9 cellular contexts compared by ENCODE assay signal in the genomic region with DNA sequence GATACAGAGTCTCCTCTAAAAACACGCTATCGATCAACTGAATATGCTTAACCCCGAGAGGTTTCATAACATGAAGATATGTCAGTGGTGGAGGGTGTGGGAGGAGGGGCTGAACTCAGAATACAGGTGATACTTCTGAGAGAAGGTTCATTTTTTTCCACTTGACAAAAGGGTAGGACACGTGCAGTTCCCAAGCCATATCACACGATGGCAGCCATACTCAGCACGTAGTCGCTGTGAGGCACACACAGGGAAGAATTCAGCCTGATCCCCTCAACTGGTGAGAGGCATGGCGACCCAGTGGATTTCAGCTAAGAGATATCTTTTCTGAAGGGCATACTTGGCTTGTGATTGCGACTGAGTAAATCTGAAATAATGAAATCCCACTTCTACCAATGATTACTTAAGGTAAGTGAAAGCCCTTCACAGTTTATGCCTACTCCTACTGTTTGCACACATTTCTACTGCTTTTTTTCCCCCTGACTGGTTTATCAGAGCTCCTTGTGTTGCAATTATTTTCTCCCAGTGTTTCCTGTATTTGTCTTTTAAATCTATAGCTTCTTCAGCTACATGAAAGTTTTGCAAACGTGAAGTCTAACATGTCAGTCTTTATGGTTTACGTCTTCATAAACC.
DNase-seq lines count a peak whose midpoint lies in the region; ATAC-seq and FAIRE-seq lines count a peak whose summit lies in the region.
"Had no signal": no experiment of that assay in that cellular context is flagged by ENCODE, and none has a peak within 500 bp of the region (broad histone marks: within the 10 kb centered on the region; RNA-seq: fewer than 3 reads in every experiment).

No MANE protein-coding gene starts in this region.

- H3K27me3 Mint-ChIP-seq in activated T-helper 17 cell treated with anti-CD3 and anti-CD28 coated beads, Interleukin-2, amount 50 U/mL, for 72 hours, result peaks cover 20% of the 10 kb centered on the region

- H3K9me3 Mint-ChIP-seq in activated T-helper 17 cell treated with anti-CD3 and anti-CD28 coated beads, Interleukin-2, amount 50 U/mL, for 72 hours, result no peaks in the 10 kb centered on the region
- H3K9me3 Mint-ChIP-seq: activated B cell treated with CpG ODN at 0.5 μM for 24 hours had no signal

- FAIRE-seq in urothelium cell line (lab: Jason Lieb, UNC), result peak; percentile 78

- DNase-seq in ELR (ENCODE audit: low read depth) (peak; percentile 58), H4 (ENCODE audit: low spot score) (peak; percentile 49), NCI-H2029 treated with DMSO at 0.1 percent for 48 hours (lab: John Stamatoyannopoulos, UW) (peak; percentile 35), islet precursor cell (peak; percentile 77), urothelium cell line (ENCODE audit: low spot score) (peak; percentile 41), posterior vena cava (ENCODE audit: low spot score) (no peak)
- DNase-seq: activated B cell treated with CpG ODN at 0.5 μM for 24 hours had no signal

- H3K27ac Mint-ChIP-seq in activated T-helper 17 cell treated with anti-CD3 and anti-CD28 coated beads, Interleukin-2, amount 50 U/mL, for 72 hours, result no peak overlapping the region
- H3K27ac Mint-ChIP-seq: activated B cell treated with CpG ODN at 0.5 μM for 24 hours had no signal

- intact Hi-C loops in posterior vena cava (cut with DNase I), result no loop called here

- no peaks in the 10 kb centered on the region for H3K4me1 Mint-ChIP-seq in activated T-helper 17 cell treated with anti-CD3 and anti-CD28 coated beads, Interleukin-2, amount 50 U/mL, for 72 hours
- H3K4me1 Mint-ChIP-seq: activated B cell treated with CpG ODN at 0.5 μM for 24 hours had no signal

- no peaks in the 10 kb centered on the region for H3K36me3 Mint-ChIP-seq in activated T-helper 17 cell treated with anti-CD3 and anti-CD28 coated beads, Interleukin-2, amount 50 U/mL, for 72 hours (ENCODE audit: low read depth)

- ATAC-seq in activated T-helper 17 cell treated with anti-CD3 and anti-CD28 coated beads, Interleukin-2, amount 50 U/mL, for 72 hours (replicated peaks), result peak; percentile 29
- ATAC-seq in GM21390 (IDR thresholded peaks at IDR 0.05; ENCODE audit: unreplicated experiment), result no peak

- no peak overlapping the region for H3K4me3 Mint-ChIP-seq in activated T-helper 17 cell treated with anti-CD3 and anti-CD28 coated beads, Interleukin-2, amount 50 U/mL, for 72 hours
- H3K4me3 Mint-ChIP-seq: activated B cell treated with CpG ODN at 0.5 μM for 24 hours had no signal
